Comparison of ENCODE assay signal across 9 cellular contexts in the genomic region with DNA sequence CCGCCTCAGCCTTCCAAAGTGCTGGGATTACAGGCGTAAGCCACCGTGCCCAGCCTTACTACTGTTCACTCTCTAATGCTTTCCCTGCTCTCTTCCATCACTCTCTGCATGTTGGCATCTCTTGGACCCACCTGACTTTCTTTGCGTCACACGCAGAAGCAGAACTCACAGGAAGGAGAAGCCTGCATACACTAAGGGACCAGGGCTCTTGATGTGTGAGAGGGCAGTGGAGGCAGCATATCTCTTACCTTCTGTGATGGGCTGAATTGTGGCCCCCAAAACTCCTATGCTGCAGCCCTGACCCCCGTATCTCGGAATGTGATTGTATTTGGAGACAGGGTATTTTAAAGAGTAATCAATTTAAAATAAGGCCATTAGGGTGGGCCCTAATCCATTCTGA. TPM values are rescaled to one million over a fixed set of nuclear protein-coding genes. Genes with fewer than 3 reads are reported as not detected.
"Had no signal": no experiment of that assay in that cellular context is flagged by ENCODE, and none has a peak within 500 bp of the region (broad histone marks: within the 10 kb centered on the region; RNA-seq: fewer than 3 reads in every experiment).

No MANE protein-coding gene starts in this region.

- ATAC-seq: HCT116 had no signal

- DNase-seq: GM23248, GOT3, H7, HFFc6, IMR-90 had no signal

- H3K4me3 Mint-ChIP-seq: HFFc6 had no signal

- H3K9me3 Mint-ChIP-seq: HFFc6 had no signal

- H3K27ac ChIP-seq: GM23248 had no signal

- H3K4me1 ChIP-seq: HAP-1 had no signal

- H3K36me3 ChIP-seq: HAP-1 had no signal

- H3K4me3 ChIP-seq: GM23248, HAP-1 had no signal

- H3K27ac Mint-ChIP-seq: HFFc6 had no signal

- H3K9me3 ChIP-seq: HAP-1 had no signal

RNA-seq across cellular contexts. Expression of gene SLAMF9, which starts 26.7 kb away (rescaled TPM):
- total RNA-seq: GM23248, H4, H7, HT-29 had no signal

RNA-seq across cellular contexts. Expression of gene IGSF9, which starts 35.4 kb away (rescaled TPM):
- total RNA-seq: GM23248, HFFc6, IMR-90 had no signal
